20 cellular contexts compared by ENCODE assay signal in the genomic region with DNA sequence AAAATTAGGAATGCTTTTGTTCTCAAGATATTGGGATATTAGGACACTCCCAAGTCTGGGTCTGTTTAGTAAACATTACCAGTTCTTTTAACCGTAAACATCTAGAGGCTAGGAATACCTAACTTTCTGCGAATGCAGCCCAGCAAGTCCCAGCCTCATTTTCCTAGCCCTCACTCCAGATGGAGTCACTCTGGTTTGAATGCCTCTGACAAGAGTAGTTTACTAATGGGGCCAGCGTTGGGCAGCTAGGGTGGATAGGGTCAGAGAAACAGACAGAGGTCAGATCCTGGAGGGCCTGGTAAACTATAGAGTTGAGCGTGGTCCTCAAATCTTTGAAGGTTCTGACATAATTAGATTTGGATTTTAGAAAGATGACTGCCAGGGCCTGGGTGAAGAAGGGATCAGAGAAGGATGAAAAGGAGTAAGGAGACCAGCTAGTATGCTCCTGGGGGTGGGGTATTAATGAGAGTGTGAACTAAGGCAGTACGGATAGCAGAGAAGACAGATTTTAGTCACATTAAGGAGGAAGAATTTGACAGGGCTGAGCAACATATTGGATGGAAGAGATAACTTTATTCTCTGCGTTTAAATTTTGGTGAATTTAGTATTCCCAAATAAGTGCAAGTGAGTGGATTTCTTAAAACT. TPM values are rescaled to one million over a fixed set of nuclear protein-coding genes. Genes with fewer than 3 reads are reported as not detected.
DNase-seq lines count a peak whose midpoint lies in the region; ATAC-seq and TF ChIP-seq lines count a peak whose summit lies in the region.
"Had no signal": no experiment of that assay in that cellular context is flagged by ENCODE, and none has a peak within 500 bp of the region (broad histone marks: within the 10 kb centered on the region; RNA-seq: fewer than 3 reads in every experiment).

No MANE protein-coding gene starts in this region.

- H3K27me3 Mint-ChIP-seq in neural crest cell (ENCODE audit: low read depth): no peaks in the 10 kb centered on the region

- no peak overlapping the region for H3K4me3 ChIP-seq in spleen
- H3K4me3 ChIP-seq: ovary, uterus had no signal

- H3K27ac Mint-ChIP-seq in neural crest cell (ENCODE audit: unreplicated experiment): peak overlapping the region; percentile 15
- H3K27ac Mint-ChIP-seq: activated T-helper 2 cell treated with anti-CD3 and anti-CD28 coated beads, Interferon-gamma antibody, Interleukin-2, Interleukin-4, amounts not matched to agents 10 μg/mL and 5 μg/mL and 100 μg/mL, durations not matched to agents 14 hours and 24 hours and 36 hours; mesothelial cell of epicardium had no signal

- H3K9me3 Mint-ChIP-seq in neural crest cell: no peaks in the 10 kb centered on the region
- H3K9me3 Mint-ChIP-seq: activated T-helper 2 cell treated with anti-CD3 and anti-CD28 coated beads, Interferon-gamma antibody, Interleukin-2, Interleukin-4, amounts not matched to agents 10 μg/mL and 5 μg/mL and 100 μg/mL, durations not matched to agents 14 hours and 24 hours and 36 hours; mesothelial cell of epicardium had no signal

- DNase-seq in NCI-H526 treated with DMSO at 0.1 percent for 48 hours (lab: John Stamatoyannopoulos, UW): peak; percentile 32
- no peak for DNase-seq in neural crest cell (ENCODE audit: low read depth, low spot score)
- no peak for DNase-seq in spleen
- no peak for DNase-seq in stimulated activated CD4-positive, alpha-beta T cell treated with anti-CD3 and anti-CD28 coated beads, Interleukin-1b, Interleukin-23, amount 100 ng/mL, for 48 hours
- DNase-seq: activated CD8-positive, alpha-beta memory T cell treated with anti-CD3 and anti-CD28 coated beads for 24 hours; GDM1; Kasumi-1; NCI-H1417 treated with DMSO at 0.1 percent for 48 hours; NCI-H446 treated with DMSO at 0.1 percent for 48 hours; OCI-M1; ovary; small intestine; stimulated activated naive CD4-positive, alpha-beta T cell; uterus had no signal

- TF ChIP-seq POLR2A in spleen (IDR thresholded peaks at IDR 0.05): no peak

- H3K4me3 Mint-ChIP-seq in neural crest cell: peak overlapping the region; percentile 41
- H3K4me3 Mint-ChIP-seq: mesothelial cell of epicardium had no signal

- no peaks in the 10 kb centered on the region for H3K36me3 ChIP-seq in spleen
- H3K36me3 ChIP-seq: ovary, uterus had no signal

- peaks cover 64% of the 10 kb centered on the region for H3K4me1 Mint-ChIP-seq in neural crest cell

- peaks cover 6 to 59% (median 24%) of the 10 kb centered on the region in 6 donors for H3K4me1 ChIP-seq in spleen
- H3K4me1 ChIP-seq: uterus had no signal

- no peak for TF ChIP-seq CTCF in C4-2B (conservative IDR thresholded peaks at IDR 0.05)
- TF ChIP-seq CTCF in neural crest cell (conservative IDR thresholded peaks at IDR 0.05): no peak
- no peak for TF ChIP-seq CTCF in spleen (IDR thresholded peaks at IDR 0.05 in 8 of 11, conservative IDR thresholded peaks at IDR 0.05 in 3 of 11)

- no peaks in the 10 kb centered on the region for H3K9me3 ChIP-seq in spleen
- H3K9me3 ChIP-seq: ovary, uterus had no signal

- H3K27ac ChIP-seq in C4-2B: peak overlapping the region; percentile 23; the same call in 1 of the 2 replicates
- peak overlapping the region; percentile 24 for H3K27ac ChIP-seq in cingulate gyrus (ENCODE audit: low read depth, low read length)
- no peak overlapping the region for H3K27ac ChIP-seq in spleen
- H3K27ac ChIP-seq: ovary, uterus had no signal

- whole genome bisulfite sequencing in spleen, 5 donors: 80 to 94% (median 92%) methylated on average over 6 of the region's 6 CpGs

- ATAC-seq in GM18498 (IDR thresholded peaks at IDR 0.05; ENCODE audit: unreplicated experiment) (no peak), GM21576 (IDR thresholded peaks at IDR 0.05; ENCODE audit: unreplicated experiment) (no peak)

- no peaks in the 10 kb centered on the region for H3K36me3 Mint-ChIP-seq in neural crest cell (ENCODE audit: low read depth)

- H3K27me3 ChIP-seq in spleen (replicated peaks in 1 of 7): no peaks in the 10 kb centered on the region
- H3K27me3 ChIP-seq: ovary, uterus had no signal

- intact Hi-C loops in spleen (cut with DNase I; ENCODE audit: low total_unique reads): no loop called here

RNA-seq across cellular contexts. Expression of a gene that starts 53.7 kb away (rescaled TPM):
- total RNA-seq in neural crest cell (18.9 and 20.7 TPM in 2 replicates), spleen (10 to 100 TPM; 18.5 to 32.2 (median 25.5) TPM)
- 1 to 10 TPM; 3.0 to 4.6 (median 4.5) TPM for polyA plus RNA-seq in spleen

Comparison
In these comparisons a context has a peak if more than half of its experiments do, and no peak if none do; other contexts are left out.
1. H3K27ac ChIP-seq: peak in C4-2B (single experiment) and cingulate gyrus (single experiment); none in spleen (0 of 8).